In the genomic region with DNA sequence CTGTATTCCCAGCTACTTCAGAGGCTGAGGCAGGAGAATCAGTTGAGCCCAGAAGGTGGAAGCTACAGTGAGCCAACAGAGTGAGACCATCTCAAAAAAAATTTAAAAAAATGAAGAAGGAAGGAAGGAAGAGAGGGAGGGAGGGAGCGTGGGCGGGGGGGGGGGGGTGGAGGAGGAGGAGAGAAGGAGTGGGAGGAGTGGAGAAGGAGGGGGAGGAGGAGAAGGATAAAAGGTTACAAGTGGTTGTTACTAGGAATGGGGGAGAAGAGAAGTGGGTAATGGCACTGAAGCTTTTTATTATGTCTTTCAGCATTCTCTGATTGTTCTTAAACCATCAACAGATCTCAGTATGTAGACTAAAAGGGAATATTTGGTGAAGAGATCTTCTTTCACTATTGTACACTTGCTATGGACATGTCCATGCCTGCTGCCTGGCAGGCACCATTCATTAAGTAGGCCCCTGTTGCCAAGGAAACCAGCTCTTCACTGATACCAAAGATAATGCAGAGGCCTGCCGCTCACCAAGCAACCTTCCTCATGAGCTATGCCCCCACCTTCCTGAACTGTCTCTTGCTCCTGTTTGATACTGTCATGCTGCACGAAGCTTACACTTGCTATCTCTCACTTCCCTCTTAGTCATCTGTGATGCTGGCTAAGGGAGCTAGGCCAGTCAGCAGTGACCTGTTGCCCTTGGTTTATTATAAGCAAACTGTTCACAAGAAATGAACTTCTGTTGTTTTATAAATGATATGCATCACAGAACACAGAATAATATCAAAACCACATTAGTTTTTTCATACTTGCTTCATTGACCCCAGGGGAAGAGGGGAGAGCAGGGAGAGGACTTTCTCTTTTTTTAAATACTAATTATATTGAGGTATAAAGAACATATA, we compare ENCODE assay signal across 1 cellular context.
TF ChIP-seq lines count a peak whose summit lies in the region.

No MANE protein-coding gene starts in this region.

TF ChIP-seq in H1, 55 proteins besides CTCF, POLR2A, EP300 and RAD21:
- no peak for TF ChIP-seq CTBP2 (IDR thresholded peaks at IDR 0.05; ENCODE audit: borderline replicate concordance, insufficient read depth, insufficient read length, low read length)
- TF ChIP-seq, protein P1, sequence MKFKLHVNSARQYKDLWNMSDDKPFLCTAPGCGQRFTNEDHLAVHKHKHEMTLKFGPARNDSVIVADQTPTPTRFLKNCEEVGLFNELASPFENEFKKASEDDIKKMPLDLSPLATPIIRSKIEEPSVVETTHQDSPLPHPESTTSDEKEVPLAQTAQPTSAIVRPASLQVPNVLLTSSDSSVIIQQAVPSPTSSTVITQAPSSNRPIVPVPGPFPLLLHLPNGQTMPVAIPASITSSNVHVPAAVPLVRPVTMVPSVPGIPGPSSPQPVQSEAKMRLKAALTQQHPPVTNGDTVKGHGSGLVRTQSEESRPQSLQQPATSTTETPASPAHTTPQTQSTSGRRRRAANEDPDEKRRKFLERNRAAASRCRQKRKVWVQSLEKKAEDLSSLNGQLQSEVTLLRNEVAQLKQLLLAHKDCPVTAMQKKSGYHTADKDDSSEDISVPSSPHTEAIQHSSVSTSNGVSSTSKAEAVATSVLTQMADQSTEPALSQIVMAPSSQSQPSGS (IDR thresholded peaks at IDR 0.05; ENCODE audit: low read length) = no peak
- TF ChIP-seq CHD1 (IDR thresholded peaks at IDR 0.05; ENCODE audit: low read depth, low read length) = no peak
- TF ChIP-seq RFX5 (IDR thresholded peaks at IDR 0.05; ENCODE audit: borderline replicate concordance, low read depth, low read length) = no peak
- no peak for TF ChIP-seq BACH1 (IDR thresholded peaks at IDR 0.05; ENCODE audit: low read length)
- TF ChIP-seq TAF1 (IDR thresholded peaks at IDR 0.05; ENCODE audit: low read depth, low read length) = no peak
- no peak for TF ChIP-seq SRF (IDR thresholded peaks at IDR 0.05; ENCODE audit: low read depth, low read length)
- no peak for TF ChIP-seq KDM4A (IDR thresholded peaks at IDR 0.05; ENCODE audit: low read depth, low read length, severe bottlenecking)
- TF ChIP-seq, protein P2, sequence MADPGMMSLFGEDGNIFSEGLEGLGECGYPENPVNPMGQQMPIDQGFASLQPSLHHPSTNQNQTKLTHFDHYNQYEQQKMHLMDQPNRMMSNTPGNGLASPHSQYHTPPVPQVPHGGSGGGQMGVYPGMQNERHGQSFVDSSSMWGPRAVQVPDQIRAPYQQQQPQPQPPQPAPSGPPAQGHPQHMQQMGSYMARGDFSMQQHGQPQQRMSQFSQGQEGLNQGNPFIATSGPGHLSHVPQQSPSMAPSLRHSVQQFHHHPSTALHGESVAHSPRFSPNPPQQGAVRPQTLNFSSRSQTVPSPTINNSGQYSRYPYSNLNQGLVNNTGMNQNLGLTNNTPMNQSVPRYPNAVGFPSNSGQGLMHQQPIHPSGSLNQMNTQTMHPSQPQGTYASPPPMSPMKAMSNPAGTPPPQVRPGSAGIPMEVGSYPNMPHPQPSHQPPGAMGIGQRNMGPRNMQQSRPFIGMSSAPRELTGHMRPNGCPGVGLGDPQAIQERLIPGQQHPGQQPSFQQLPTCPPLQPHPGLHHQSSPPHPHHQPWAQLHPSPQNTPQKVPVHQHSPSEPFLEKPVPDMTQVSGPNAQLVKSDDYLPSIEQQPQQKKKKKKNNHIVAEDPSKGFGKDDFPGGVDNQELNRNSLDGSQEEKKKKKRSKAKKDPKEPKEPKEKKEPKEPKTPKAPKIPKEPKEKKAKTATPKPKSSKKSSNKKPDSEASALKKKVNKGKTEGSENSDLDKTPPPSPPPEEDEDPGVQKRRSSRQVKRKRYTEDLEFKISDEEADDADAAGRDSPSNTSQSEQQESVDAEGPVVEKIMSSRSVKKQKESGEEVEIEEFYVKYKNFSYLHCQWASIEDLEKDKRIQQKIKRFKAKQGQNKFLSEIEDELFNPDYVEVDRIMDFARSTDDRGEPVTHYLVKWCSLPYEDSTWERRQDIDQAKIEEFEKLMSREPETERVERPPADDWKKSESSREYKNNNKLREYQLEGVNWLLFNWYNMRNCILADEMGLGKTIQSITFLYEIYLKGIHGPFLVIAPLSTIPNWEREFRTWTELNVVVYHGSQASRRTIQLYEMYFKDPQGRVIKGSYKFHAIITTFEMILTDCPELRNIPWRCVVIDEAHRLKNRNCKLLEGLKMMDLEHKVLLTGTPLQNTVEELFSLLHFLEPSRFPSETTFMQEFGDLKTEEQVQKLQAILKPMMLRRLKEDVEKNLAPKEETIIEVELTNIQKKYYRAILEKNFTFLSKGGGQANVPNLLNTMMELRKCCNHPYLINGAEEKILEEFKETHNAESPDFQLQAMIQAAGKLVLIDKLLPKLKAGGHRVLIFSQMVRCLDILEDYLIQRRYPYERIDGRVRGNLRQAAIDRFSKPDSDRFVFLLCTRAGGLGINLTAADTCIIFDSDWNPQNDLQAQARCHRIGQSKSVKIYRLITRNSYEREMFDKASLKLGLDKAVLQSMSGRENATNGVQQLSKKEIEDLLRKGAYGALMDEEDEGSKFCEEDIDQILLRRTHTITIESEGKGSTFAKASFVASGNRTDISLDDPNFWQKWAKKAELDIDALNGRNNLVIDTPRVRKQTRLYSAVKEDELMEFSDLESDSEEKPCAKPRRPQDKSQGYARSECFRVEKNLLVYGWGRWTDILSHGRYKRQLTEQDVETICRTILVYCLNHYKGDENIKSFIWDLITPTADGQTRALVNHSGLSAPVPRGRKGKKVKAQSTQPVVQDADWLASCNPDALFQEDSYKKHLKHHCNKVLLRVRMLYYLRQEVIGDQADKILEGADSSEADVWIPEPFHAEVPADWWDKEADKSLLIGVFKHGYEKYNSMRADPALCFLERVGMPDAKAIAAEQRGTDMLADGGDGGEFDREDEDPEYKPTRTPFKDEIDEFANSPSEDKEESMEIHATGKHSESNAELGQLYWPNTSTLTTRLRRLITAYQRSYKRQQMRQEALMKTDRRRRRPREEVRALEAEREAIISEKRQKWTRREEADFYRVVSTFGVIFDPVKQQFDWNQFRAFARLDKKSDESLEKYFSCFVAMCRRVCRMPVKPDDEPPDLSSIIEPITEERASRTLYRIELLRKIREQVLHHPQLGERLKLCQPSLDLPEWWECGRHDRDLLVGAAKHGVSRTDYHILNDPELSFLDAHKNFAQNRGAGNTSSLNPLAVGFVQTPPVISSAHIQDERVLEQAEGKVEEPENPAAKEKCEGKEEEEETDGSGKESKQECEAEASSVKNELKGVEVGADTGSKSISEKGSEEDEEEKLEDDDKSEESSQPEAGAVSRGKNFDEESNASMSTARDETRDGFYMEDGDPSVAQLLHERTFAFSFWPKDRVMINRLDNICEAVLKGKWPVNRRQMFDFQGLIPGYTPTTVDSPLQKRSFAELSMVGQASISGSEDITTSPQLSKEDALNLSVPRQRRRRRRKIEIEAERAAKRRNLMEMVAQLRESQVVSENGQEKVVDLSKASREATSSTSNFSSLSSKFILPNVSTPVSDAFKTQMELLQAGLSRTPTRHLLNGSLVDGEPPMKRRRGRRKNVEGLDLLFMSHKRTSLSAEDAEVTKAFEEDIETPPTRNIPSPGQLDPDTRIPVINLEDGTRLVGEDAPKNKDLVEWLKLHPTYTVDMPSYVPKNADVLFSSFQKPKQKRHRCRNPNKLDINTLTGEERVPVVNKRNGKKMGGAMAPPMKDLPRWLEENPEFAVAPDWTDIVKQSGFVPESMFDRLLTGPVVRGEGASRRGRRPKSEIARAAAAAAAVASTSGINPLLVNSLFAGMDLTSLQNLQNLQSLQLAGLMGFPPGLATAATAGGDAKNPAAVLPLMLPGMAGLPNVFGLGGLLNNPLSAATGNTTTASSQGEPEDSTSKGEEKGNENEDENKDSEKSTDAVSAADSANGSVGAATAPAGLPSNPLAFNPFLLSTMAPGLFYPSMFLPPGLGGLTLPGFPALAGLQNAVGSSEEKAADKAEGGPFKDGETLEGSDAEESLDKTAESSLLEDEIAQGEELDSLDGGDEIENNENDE (IDR thresholded peaks at IDR 0.05; ENCODE audit: insufficient replicate concordance, low read length) = no peak
